Comparison of ENCODE assay signal across 10 cellular contexts in the genomic region with DNA sequence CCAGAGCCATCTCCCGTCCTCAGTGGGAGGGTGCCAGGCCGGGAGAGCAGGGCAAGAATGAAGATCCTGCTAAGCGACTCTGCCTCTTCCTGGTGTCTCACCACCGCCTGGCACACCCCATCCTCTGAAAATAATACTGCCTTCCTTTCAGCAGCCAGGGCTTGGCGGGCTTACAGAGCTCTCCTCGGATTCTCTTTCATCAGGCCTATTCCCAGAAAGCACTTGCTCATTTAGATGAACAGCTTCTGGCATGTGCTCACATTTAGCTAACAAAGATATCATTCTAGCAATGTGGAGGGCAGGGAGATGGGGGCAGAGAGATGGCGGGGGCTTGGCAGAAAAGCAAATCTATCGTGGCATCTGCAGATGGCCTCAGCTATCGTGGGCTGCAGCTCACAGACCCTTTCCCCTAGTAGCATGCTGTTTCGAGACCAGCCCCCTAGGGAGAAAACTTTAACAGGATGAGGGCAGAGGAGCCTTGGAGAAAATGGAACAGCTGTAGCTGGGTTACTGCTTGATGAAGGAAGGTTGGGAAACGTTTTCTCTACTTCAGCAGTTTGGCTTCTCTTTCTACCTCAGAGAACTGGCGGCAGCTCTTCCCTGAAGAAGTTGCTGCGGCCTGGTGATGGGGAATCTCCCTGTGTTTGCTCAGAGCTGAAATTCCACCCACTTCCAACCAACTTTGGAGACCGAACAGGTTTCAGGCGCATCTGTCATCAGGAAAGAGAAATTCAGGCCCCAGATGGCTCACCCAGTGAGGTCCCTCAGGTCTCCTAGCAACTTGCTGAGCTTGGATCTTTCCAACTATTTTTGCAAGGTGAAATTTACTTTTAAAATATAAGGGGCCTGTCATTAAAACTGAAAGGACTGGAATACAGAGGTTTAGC.
DNase-seq lines count a peak whose midpoint lies in the region; ATAC-seq and TF ChIP-seq lines count a peak whose summit lies in the region.
"Had no signal": no experiment of that assay in that cellular context is flagged by ENCODE, and none has a peak within 500 bp of the region (broad histone marks: within the 10 kb centered on the region; RNA-seq: fewer than 3 reads in every experiment).

No MANE protein-coding gene starts in this region.

- H3K27me3 Mint-ChIP-seq in activated T-helper 2 cell treated with anti-CD3 and anti-CD28 coated beads, Interferon-gamma antibody, Interleukin-2, Interleukin-4, amounts not matched to agents 10 μg/mL and 5 μg/mL and 100 μg/mL, durations not matched to agents 14 hours and 24 hours and 36 hours (ENCODE audit: low read depth) = peaks cover 22% of the 10 kb centered on the region

- H3K4me3 ChIP-seq in body of pancreas (no peak overlapping the region), transverse colon (no peak overlapping the region)

- ATAC-seq in body of pancreas (peak; percentile 18), HG03039 (IDR thresholded peaks at IDR 0.05; ENCODE audit: unreplicated experiment) (no peak)

- no peak overlapping the region for H3K27ac Mint-ChIP-seq in activated T-helper 2 cell treated with anti-CD3 and anti-CD28 coated beads, Interferon-gamma antibody, Interleukin-2, Interleukin-4, amounts not matched to agents 10 μg/mL and 5 μg/mL and 100 μg/mL, durations not matched to agents 14 hours and 24 hours and 36 hours

- peak; percentile 79 for DNase-seq in NCI-H1092 treated with DMSO at 0.1 percent for 48 hours (lab: John Stamatoyannopoulos, UW)
- DNase-seq in body of pancreas = no peak
- DNase-seq in hypothalamus (lab: John Stamatoyannopoulos, UW) = peak in 46 of 51 donors; percentile 12 to 91 (median 59)
- peak; percentile 54 for DNase-seq in retina
- DNase-seq in transverse colon = no peak
- no peak for DNase-seq in NK-92 (lab: John Stamatoyannopoulos, UW; ENCODE audit: unreplicated experiment)
- no peak for DNase-seq in activated T-helper 2 cell treated with anti-CD3 and anti-CD28 coated beads, Interferon-gamma antibody, Interleukin-2, Interleukin-4, amounts not matched to agents 10 μg/mL and 5 μg/mL and 100 μg/mL, durations not matched to agents 14 hours and 24 hours and 36 hours (ENCODE audit: low spot score)
- DNase-seq: NCI-H774, T-helper 2 cell had no signal

- H3K4me3 Mint-ChIP-seq in activated T-helper 2 cell treated with anti-CD3 and anti-CD28 coated beads, Interferon-gamma antibody, Interleukin-2, Interleukin-4, amounts not matched to agents 10 μg/mL and 5 μg/mL and 100 μg/mL, durations not matched to agents 14 hours and 24 hours and 36 hours (ENCODE audit: low read depth) = no peak overlapping the region

- intact Hi-C loops in body of pancreas (cut with DNase I) (no loop called here), transverse colon (cut with DNase I; ENCODE audit: low total_unique reads) (no loop called here)
- intact Hi-C loops in activated T-helper 2 cell treated with anti-CD3 and anti-CD28 coated beads, Interferon-gamma antibody, Interleukin-2, Interleukin-4, amounts not matched to agents 10 μg/mL and 5 μg/mL and 100 μg/mL, durations not matched to agents 14 hours and 24 hours and 36 hours (cut with micrococcal nuclease) = no loop called here

- H3K4me1 ChIP-seq in body of pancreas (peaks cover 15% of the 10 kb centered on the region), transverse colon (no peaks in the 10 kb centered on the region)

- no peaks in the 10 kb centered on the region for H3K4me1 Mint-ChIP-seq in activated T-helper 2 cell treated with anti-CD3 and anti-CD28 coated beads, Interferon-gamma antibody, Interleukin-2, Interleukin-4, amounts not matched to agents 10 μg/mL and 5 μg/mL and 100 μg/mL, durations not matched to agents 14 hours and 24 hours and 36 hours (ENCODE audit: low read depth)

- 65 to 72% methylated on average over 11 to 15 of the region's 15 CpGs for WGBS in body of pancreas, 2 donors
- 58 to 62% methylated on average over 3 to 15 of the region's 15 CpGs for WGBS in transverse colon (ENCODE audit: low coverage in 1 of 2), 2 donors

- H3K36me3 ChIP-seq in body of pancreas (replicated peaks in 1 of 2; ENCODE audit: insufficient read depth in 1 of 2, low read depth in 2 of 2) (no peaks in the 10 kb centered on the region), transverse colon (no peaks in the 10 kb centered on the region)

- H3K9me3 ChIP-seq in body of pancreas = no peaks in the 10 kb centered on the region
- no peaks in the 10 kb centered on the region for H3K9me3 ChIP-seq in transverse colon

- H3K27me3 ChIP-seq in body of pancreas (no peaks in the 10 kb centered on the region), transverse colon (peaks cover 41% of the 10 kb centered on the region)

- H3K27ac ChIP-seq in body of pancreas (no peak overlapping the region), transverse colon (peak overlapping the region in 2 of 4 donors; percentile 30 to 35)

- no peak for TF ChIP-seq CTCF in body of pancreas (IDR thresholded peaks at IDR 0.05)
- no peak for TF ChIP-seq CTCF in transverse colon (IDR thresholded peaks at IDR 0.05)

- no peaks in the 10 kb centered on the region for H3K9me3 Mint-ChIP-seq in activated T-helper 2 cell treated with anti-CD3 and anti-CD28 coated beads, Interferon-gamma antibody, Interleukin-2, Interleukin-4, amounts not matched to agents 10 μg/mL and 5 μg/mL and 100 μg/mL, durations not matched to agents 14 hours and 24 hours and 36 hours

- TF ChIP-seq EP300 in transverse colon (IDR thresholded peaks at IDR 0.05; ENCODE audit: low read depth) = no peak

- no peaks in the 10 kb centered on the region for H3K36me3 Mint-ChIP-seq in activated T-helper 2 cell treated with anti-CD3 and anti-CD28 coated beads, Interferon-gamma antibody, Interleukin-2, Interleukin-4, amounts not matched to agents 10 μg/mL and 5 μg/mL and 100 μg/mL, durations not matched to agents 14 hours and 24 hours and 36 hours (ENCODE audit: low read depth)

- in situ Hi-C loops in transverse colon (cut with MboI; ENCODE audit: low pct_ligation_motif_present in 1 of 4, low pct_unique_long_range_greater_than_20kb in 1 of 4, low sequenced_read_pairs in 3 of 4) = no loop called here

- TF ChIP-seq POLR2A in body of pancreas (IDR thresholded peaks at IDR 0.05) (no peak), transverse colon (IDR thresholded peaks at IDR 0.05) (no peak)

Comparison
In these comparisons a context has a peak if more than half of its experiments do, and no peak if none do; other contexts are left out.
1. DNase-seq: peak in NCI-H1092 treated with DMSO at 0.1 percent for 48 hours (single experiment), hypothalamus (46 of 51) and retina (single experiment); none in body of pancreas (0 of 4), transverse colon (single experiment), NK-92 (single experiment) and activated T-helper 2 cell treated with anti-CD3 and anti-CD28 coated beads, Interferon-gamma antibody, Interleukin-2, Interleukin-4, amounts not matched to agents 10 μg/mL and 5 μg/mL and 100 μg/mL, durations not matched to agents 14 hours and 24 hours and 36 hours (single experiment).